Comparison of ENCODE assay signal across 17 cellular contexts in genomic region chr17:72531729-72532128, GRCh38.
"Had no signal": no experiment of that assay in that cellular context is flagged by ENCODE, and none has a peak within 500 bp of the region (broad histone marks: within the 10 kb centered on the region; RNA-seq: fewer than 3 reads in every experiment).

No MANE protein-coding gene starts in this region.

- ATAC-seq: body of pancreas; heart left ventricle; left colon; natural killer cell treated with Interleukin-12 subunit alpha and Interleukin-12 subunit beta and Interleukin-15 and Interleukin-18, amount 100 ng/mL, for 72 hours; stimulated activated naive CD8-positive, alpha-beta T cell treated with anti-CD3 and anti-CD28 coated beads, Interleukin-15, Interleukin-2, amounts not matched to agents 100 U/mL and 50 U/mL, for 24 hours; upper lobe of right lung had no signal

- H3K9me3 ChIP-seq: body of pancreas, neutrophil, ovary, prostate gland, upper lobe of right lung had no signal

- H3K27me3 ChIP-seq: body of pancreas, ovary, upper lobe of right lung had no signal

- H3K4me3 ChIP-seq: body of pancreas, heart left ventricle, ovary, prostate gland, upper lobe of right lung had no signal

- H3K27ac ChIP-seq: body of pancreas, epithelial cell of prostate, heart left ventricle, neutrophil, ovary, upper lobe of right lung had no signal

- H3K36me3 ChIP-seq: heart left ventricle, neutrophil, ovary, prostate gland, upper lobe of right lung had no signal

- DNase-seq: activated B cell treated with CpG ODN at 0.5 μM for 24 hours; activated CD4-positive, alpha-beta memory T cell treated with anti-CD3 and anti-CD28 coated beads, Interleukin-2, amount 10 ng/mL, durations not matched to agents 7 days and 5 days; activated CD4-positive, alpha-beta T cell treated with anti-CD3 and anti-CD28 coated beads for 4 hours; activated effector memory CD4-positive, alpha-beta T cell treated with anti-CD3 and anti-CD28 coated beads, Interleukin-2, amount 50 U/mL, for 16 hours; activated naive CD4-positive, alpha-beta T cell treated with anti-CD3 and anti-CD28 coated beads, Interleukin-2, amount 50 U/mL, for 16 hours; anterior cingulate cortex; body of pancreas; heart left ventricle; left colon; ovary; stimulated activated CD4-positive, alpha-beta T cell treated with anti-CD3 and anti-CD28 coated beads, Interleukin-4, amount 100 ng/mL, for 4 hours; stimulated activated naive CD8-positive, alpha-beta T cell treated with anti-CD3 and anti-CD28 coated beads, Interleukin-15, Interleukin-2, amounts not matched to agents 100 U/mL and 50 U/mL, for 24 hours; upper lobe of right lung had no signal

- H3K4me1 ChIP-seq: heart left ventricle, upper lobe of right lung had no signal
